In the genomic region with DNA sequence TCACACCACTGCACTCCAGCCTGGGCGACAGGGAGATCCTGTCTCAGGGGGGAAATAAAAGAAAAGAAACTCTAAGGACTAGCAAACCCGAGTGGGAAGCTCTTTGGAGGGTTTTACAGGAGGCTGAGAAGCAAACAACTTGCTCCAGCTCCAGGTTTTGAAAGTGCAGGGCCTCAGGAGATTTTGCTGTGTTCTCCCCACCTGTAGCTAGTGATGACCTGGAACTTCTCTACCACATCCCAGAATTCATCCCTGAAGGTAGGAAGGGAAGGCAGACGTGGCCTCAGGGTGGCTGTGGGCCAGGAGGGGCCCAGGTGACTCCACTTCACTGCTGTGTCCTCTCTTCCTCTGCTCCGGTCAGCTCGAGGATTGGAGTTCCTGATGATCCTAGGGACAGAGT, we compare ENCODE assay signal across 10 cellular contexts. TPM values are rescaled to one million over a fixed set of nuclear protein-coding genes. Genes with fewer than 3 reads are reported as not detected.
"Had no signal": no experiment of that assay in that cellular context is flagged by ENCODE, and none has a peak within 500 bp of the region (broad histone marks: within the 10 kb centered on the region; RNA-seq: fewer than 3 reads in every experiment).

No MANE protein-coding gene starts in this region.

- H3K4me2 ChIP-seq: GM23338 had no signal

- H3K4me3 Mint-ChIP-seq: GM23338, H9, HFFc6 had no signal

- H3K9me3 Mint-ChIP-seq: GM23338, H9, HFFc6 had no signal

- H3K27ac ChIP-seq: GM23248 had no signal

- H3K9ac ChIP-seq: GM23248 had no signal

- DNase-seq: GM23248, GOT3, H7, H9, HCEC 1CT, HFFc6 had no signal

- H3K36me3 ChIP-seq: HAP-1 had no signal

- H3K9me3 ChIP-seq: HAP-1 had no signal

- H3K27ac Mint-ChIP-seq: GM23338, HFFc6 had no signal

- H2AFZ ChIP-seq: GM23248, GM23338 had no signal

- ATAC-seq: GM23338, HCT116 had no signal

- H3K4me3 ChIP-seq: GM23248, GM23338, HAP-1 had no signal

RNA-seq across cellular contexts. Expression of gene CATSPERG, which starts 22.4 kb away (rescaled TPM):
- total RNA-seq: GM23248 had no signal

RNA-seq across cellular contexts. Expression of gene KCNK6, which starts 38.4 kb away (rescaled TPM):
- total RNA-seq: H4 had no signal
